8 cellular contexts compared by ENCODE assay signal in genomic region chr10:84140036-84140379, GRCh38. TPM values are rescaled to one million over a fixed set of nuclear protein-coding genes. Genes with fewer than 3 reads are reported as not detected.
DNase-seq lines count a peak whose midpoint lies in the region; ATAC-seq and TF ChIP-seq lines count a peak whose summit lies in the region.

No MANE protein-coding gene starts in this region.

- H3K4me1 ChIP-seq in right atrium auricular region (peaks cover 0 to 18% of the 10 kb centered on the region in 2 donors), skeletal muscle satellite cell (ENCODE audit: control insufficient read depth, insufficient read depth, low read length) (peaks cover 11% of the 10 kb centered on the region)

- H3K9me3 ChIP-seq in right atrium auricular region: no peaks in the 10 kb centered on the region
- no peaks in the 10 kb centered on the region for H3K9me3 ChIP-seq in skeletal muscle satellite cell (replicated peaks; ENCODE audit: low read length)

- peak overlapping the region; percentile 96 for H3K4me2 ChIP-seq in skeletal muscle satellite cell (ENCODE audit: low read length)

- BruUV-seq in Calu3 (replicated peaks; lab: Mats Ljungman, UMichigan): no TSS peak

- no peaks in the 10 kb centered on the region for H3K9me3 Mint-ChIP-seq in Calu3 (ENCODE audit: low read depth, unreplicated experiment)
- no peaks in the 10 kb centered on the region for H3K9me3 Mint-ChIP-seq in activated naive CD8-positive, alpha-beta T cell treated with anti-CD3 and anti-CD28 coated beads for 36 hours

- H3K27me3 ChIP-seq in right atrium auricular region: no peaks in the 10 kb centered on the region
- H3K27me3 ChIP-seq in skeletal muscle satellite cell (ENCODE audit: control insufficient read depth, insufficient read depth, low read length): no peaks in the 10 kb centered on the region

- peak overlapping the region; percentile 97 for H3K9ac ChIP-seq in skeletal muscle satellite cell (ENCODE audit: low read depth, low read length)

- TF ChIP-seq CTCF in Calu3 (IDR thresholded peaks at IDR 0.05; ENCODE audit: unreplicated experiment) (no peak), right atrium auricular region (IDR thresholded peaks at IDR 0.05) (no peak)

- H3K4me1 Mint-ChIP-seq in Calu3 (ENCODE audit: low read depth, unreplicated experiment): peaks cover 7% of the 10 kb centered on the region
- peaks cover 28% of the 10 kb centered on the region for H3K4me1 Mint-ChIP-seq in activated naive CD8-positive, alpha-beta T cell treated with anti-CD3 and anti-CD28 coated beads for 36 hours

- peak overlapping the region; percentile 83 for H3K27ac Mint-ChIP-seq in Calu3 (ENCODE audit: unreplicated experiment)
- H3K27ac Mint-ChIP-seq in activated naive CD8-positive, alpha-beta T cell treated with anti-CD3 and anti-CD28 coated beads for 36 hours: peak overlapping the region; percentile 98

- intact Hi-C loops in Calu3 (cut with micrococcal nuclease; ENCODE audit: unreplicated experiment): no loop called here

- ATAC-seq in HG03520 (IDR thresholded peaks at IDR 0.05; ENCODE audit: unreplicated experiment): peak; percentile 2
- no peak for ATAC-seq in GM21390 (IDR thresholded peaks at IDR 0.05; ENCODE audit: unreplicated experiment)

- peaks cover 34% of the 10 kb centered on the region for H3K36me3 Mint-ChIP-seq in Calu3 (ENCODE audit: insufficient read depth, unreplicated experiment)
- peaks cover 24% of the 10 kb centered on the region for H3K36me3 Mint-ChIP-seq in activated naive CD8-positive, alpha-beta T cell treated with anti-CD3 and anti-CD28 coated beads for 36 hours

- peak overlapping the region; percentile 99 to 100 for H3K4me3 ChIP-seq in right atrium auricular region
- H3K4me3 ChIP-seq in skeletal muscle satellite cell (ENCODE audit: low read length): peak overlapping the region; percentile 93

- H3K36me3 ChIP-seq in right atrium auricular region (peaks cover 34% of the 10 kb centered on the region), skeletal muscle satellite cell (ENCODE audit: insufficient read depth, low read length) (peaks cover 24% of the 10 kb centered on the region)

- no peak for DNase-seq in Calu3
- DNase-seq in activated naive CD8-positive, alpha-beta T cell treated with anti-CD3 and anti-CD28 coated beads for 36 hours: peak; percentile 7
- DNase-seq in right atrium auricular region (ENCODE audit: low spot score): no peak
- DNase-seq in NAMALWA (ENCODE audit: low spot score): no peak
- DNase-seq in mucosa of gallbladder (ENCODE audit: low spot score): no peak

- CTCF ChIA-PET in Calu3 (lab: Charles Lee): interaction anchor here (0.6 to 2.1 kb wide), 2 partner anchors 8 to 1721 kb away, joined by 3 to 7 read pairs; no protein-coding TSS in a partner anchor

- H3K27ac ChIP-seq in right atrium auricular region: peak overlapping the region; percentile 98 to 99

- H3K27me3 Mint-ChIP-seq in Calu3 (ENCODE audit: unreplicated experiment): no peaks in the 10 kb centered on the region
- peaks cover 3% of the 10 kb centered on the region for H3K27me3 Mint-ChIP-seq in activated naive CD8-positive, alpha-beta T cell treated with anti-CD3 and anti-CD28 coated beads for 36 hours

- H3K4me3 Mint-ChIP-seq in Calu3 (ENCODE audit: low read depth, unreplicated experiment): peak overlapping the region; percentile 71
- peak overlapping the region; percentile 95 for H3K4me3 Mint-ChIP-seq in activated naive CD8-positive, alpha-beta T cell treated with anti-CD3 and anti-CD28 coated beads for 36 hours

RNA-seq across cellular contexts. Expression of gene GHITM, which starts 0.7 kb away (rescaled TPM):
- total RNA-seq in Calu3 (2022) (103 and 107 TPM in 2 replicates), right atrium auricular region (100 to 1,000 TPM; 242 to 490 TPM), mucosa of gallbladder (129 TPM)
- total RNA-seq in activated naive CD8-positive, alpha-beta T cell treated with anti-CD3 and anti-CD28 coated beads for 36 hours: 100 to 1,000 TPM; 218 to 227 TPM
- total RNA-seq in skeletal muscle satellite cell (2012; rRNA removed): 162 and 172 TPM in 2 replicates

RNA-seq across cellular contexts. Expression of gene GPR15LG, which starts 33.6 kb away (rescaled TPM):
- not detected in 2 replicates for total RNA-seq in Calu3 (2022)
- total RNA-seq in activated naive CD8-positive, alpha-beta T cell treated with anti-CD3 and anti-CD28 coated beads for 36 hours: not detected
- not detected for total RNA-seq in right atrium auricular region
- not detected in 2 replicates for total RNA-seq in skeletal muscle satellite cell (2012; rRNA removed)
- total RNA-seq in mucosa of gallbladder: 0.32 TPM

RNA-seq across cellular contexts. Expression of gene CDHR1, which starts 54.3 kb away (rescaled TPM):
- total RNA-seq in Calu3 (2022) (not detected in 2 replicates), right atrium auricular region (1 to 10 TPM in 1 of 2 donors, under 1 TPM in 1; 0.55 to 1.6 TPM), mucosa of gallbladder (0.66 TPM)
- total RNA-seq in activated naive CD8-positive, alpha-beta T cell treated with anti-CD3 and anti-CD28 coated beads for 36 hours: 1 to 10 TPM in 1 of 2 experiments, under 1 TPM in 1; 0.91 to 1.6 TPM
- total RNA-seq in skeletal muscle satellite cell (2012; rRNA removed): not detected in 2 replicates
